ENCODE assay signal across 10 cellular contexts in the genomic region with DNA sequence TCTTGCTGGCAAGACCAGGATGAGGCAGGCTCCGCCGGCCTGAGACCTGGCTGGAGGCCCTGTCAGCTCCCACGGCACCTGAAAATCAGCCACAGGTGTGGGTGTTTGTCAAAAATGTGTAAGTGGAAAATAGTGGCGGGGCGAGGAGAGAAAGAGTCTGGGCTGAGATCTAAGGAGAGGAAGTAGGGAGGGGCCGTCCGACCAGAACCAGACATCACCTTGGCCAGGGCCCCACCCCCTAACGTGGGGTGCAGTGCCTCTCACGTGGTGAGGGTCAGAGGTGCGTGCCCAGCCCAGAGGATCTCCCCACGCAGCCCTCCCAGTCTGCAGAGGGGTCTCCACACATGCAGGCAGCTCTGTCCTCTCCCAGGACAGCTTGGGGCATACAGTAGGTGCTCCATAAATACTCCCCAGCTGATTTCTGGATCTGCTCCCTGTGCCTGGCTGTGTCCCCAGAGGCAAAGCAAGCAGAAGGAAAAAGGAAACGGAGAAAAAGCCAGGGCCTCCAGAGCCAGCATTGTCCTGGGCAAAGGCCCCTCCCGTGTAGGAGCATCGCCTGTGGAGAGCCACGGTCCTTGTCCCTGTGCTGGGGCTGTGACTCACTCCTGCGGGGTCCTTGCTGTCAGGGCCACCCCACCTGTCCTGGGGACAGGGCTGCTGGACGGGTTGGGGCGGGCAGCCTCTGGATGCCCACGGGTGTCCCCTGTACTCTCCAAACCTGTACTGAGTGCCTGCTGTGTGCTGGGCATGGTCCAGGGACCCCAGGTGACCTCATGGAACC.
DNase-seq lines count a peak whose midpoint lies in the region; ATAC-seq and TF ChIP-seq lines count a peak whose summit lies in the region.
"Had no signal": no experiment of that assay in that cellular context is flagged by ENCODE, and none has a peak within 500 bp of the region (broad histone marks: within the 10 kb centered on the region; RNA-seq: fewer than 3 reads in every experiment).

No MANE protein-coding gene starts in this region.

- in situ Hi-C loops in GM13977 (cut with MboI; ENCODE audit: low pct_unique_long_range_greater_than_20kb, low sequenced_read_pairs, unreplicated experiment): no loop called here

- peaks cover 79% of the 10 kb centered on the region for H3K4me1 Mint-ChIP-seq in stimulated activated naive CD8-positive, alpha-beta T cell treated with anti-CD3 and anti-CD28 coated beads, Interleukin-15, amount 100 ng/mL, for 72 hours

- H3K27me3 Mint-ChIP-seq in stimulated activated naive CD8-positive, alpha-beta T cell treated with anti-CD3 and anti-CD28 coated beads, Interleukin-15, amount 100 ng/mL, for 72 hours: no peaks in the 10 kb centered on the region

- DNase-seq in activated gamma-delta T cell treated with Interleukin-2 at 50 U/mL for 16 hours: peak; percentile 58
- DNase-seq in activated gamma-delta T cell (lab: John Stamatoyannopoulos, UW): no peak
- peak; percentile 36 for DNase-seq in activated T-cell treated with anti-CD3 and anti-CD28 coated beads for 48 hours (ENCODE audit: low read depth)
- peak; percentile 15 for DNase-seq in effector CD8-positive, alpha-beta T cell (lab: John Stamatoyannopoulos, UW)
- peak in 1 of 2 donors; percentile 37 for DNase-seq in stimulated activated naive CD8-positive, alpha-beta T cell treated with anti-CD3 and anti-CD28 coated beads, Interleukin-15, amount 100 ng/mL, for 72 hours
- no peak for DNase-seq in NCI-H524 (lab: John Stamatoyannopoulos, UW)
- DNase-seq in GM13977 (ENCODE audit: low spot score): no peak
- DNase-seq: NCI-H1105, NCI-H748 treated with DMSO at 0.1 percent for 48 hours had no signal

- H3K9me3 Mint-ChIP-seq in stimulated activated naive CD8-positive, alpha-beta T cell treated with anti-CD3 and anti-CD28 coated beads, Interleukin-15, amount 100 ng/mL, for 72 hours: no peaks in the 10 kb centered on the region

- peak overlapping the region; percentile 51 to 78 for H3K27ac Mint-ChIP-seq in stimulated activated naive CD8-positive, alpha-beta T cell treated with anti-CD3 and anti-CD28 coated beads, Interleukin-15, amount 100 ng/mL, for 72 hours

- TF ChIP-seq CTCF in GM13977 (IDR thresholded peaks at IDR 0.05; ENCODE audit: extremely low read depth, insufficient read depth, missing control alignments): no peak

- peak; percentile 57 for ATAC-seq in stimulated activated naive CD8-positive, alpha-beta T cell treated with anti-CD3 and anti-CD28 coated beads, Interleukin-15, amount 100 ng/mL, for 72 hours
- no peak for ATAC-seq in GM18511 (IDR thresholded peaks at IDR 0.05; ENCODE audit: unreplicated experiment)

- H3K4me3 Mint-ChIP-seq in stimulated activated naive CD8-positive, alpha-beta T cell treated with anti-CD3 and anti-CD28 coated beads, Interleukin-15, amount 100 ng/mL, for 72 hours: peak overlapping the region in 1 of 2 donors; percentile 60

Comparison
In these comparisons a context has a peak if more than half of its experiments do, and no peak if none do; other contexts are left out.
1. DNase-seq: peak in activated gamma-delta T cell treated with Interleukin-2 at 50 U/mL for 16 hours (single experiment), activated T-cell treated with anti-CD3 and anti-CD28 coated beads for 48 hours (single experiment) and effector CD8-positive, alpha-beta T cell (single experiment); none in activated gamma-delta T cell (single experiment), NCI-H524 (0 of 2) and GM13977 (single experiment).